Comparison of ENCODE assay signal across 14 cellular contexts in the genomic region with DNA sequence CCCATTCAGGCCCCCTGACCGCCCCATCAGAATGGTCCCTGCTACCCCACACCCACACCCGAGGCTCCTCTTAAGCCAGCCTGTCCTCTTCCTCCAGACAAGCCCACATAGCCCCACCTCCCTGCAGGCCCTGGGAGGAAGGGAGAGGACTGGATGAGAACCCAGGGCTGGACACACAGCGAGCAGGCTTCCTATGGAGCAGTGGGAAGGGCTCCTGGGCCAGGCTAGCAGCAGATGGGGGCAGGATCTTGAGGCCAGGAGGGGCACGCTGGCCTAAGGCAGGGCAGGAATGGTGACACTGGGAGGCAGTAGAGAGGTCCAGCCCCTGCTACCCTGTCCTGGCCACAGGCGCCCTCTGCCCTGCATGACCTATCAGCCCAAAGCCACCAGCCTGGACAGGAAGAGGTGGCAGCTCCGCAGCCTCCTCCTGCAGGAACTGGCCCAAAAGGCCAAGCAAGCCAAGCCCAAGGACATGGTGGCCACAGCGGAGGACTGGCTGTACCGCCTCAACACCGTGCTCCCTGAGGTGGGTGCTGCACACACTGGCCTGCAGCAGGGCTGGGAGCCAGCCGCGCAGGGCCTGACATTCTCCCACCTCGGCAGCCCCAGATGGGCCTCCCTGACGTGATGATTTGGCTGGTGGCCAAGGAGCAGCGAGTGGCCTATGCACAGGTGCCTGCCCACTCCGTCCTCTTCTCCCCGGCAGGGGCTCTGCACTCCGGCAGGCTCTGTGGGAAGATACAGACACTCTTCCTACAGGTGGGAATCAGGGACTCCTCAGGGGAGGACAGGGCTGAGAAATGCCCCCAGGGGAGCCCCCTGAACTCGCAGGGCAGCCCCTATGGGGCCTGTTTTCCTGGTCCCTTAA. TPM values are rescaled to one million over a fixed set of nuclear protein-coding genes. Genes with fewer than 3 reads are reported as not detected.
A peak's percentile ranks its signal among the peaks of the same experiment; 100 is the strongest.
DNase-seq lines count a peak whose midpoint lies in the region; ATAC-seq, FAIRE-seq and TF ChIP-seq lines count a peak whose summit lies in the region.
"Had no signal": no experiment of that assay in that cellular context is flagged by ENCODE, and none has a peak within 500 bp of the region (broad histone marks: within the 10 kb centered on the region; RNA-seq: fewer than 3 reads in every experiment).

No MANE protein-coding gene starts in this region.

- POLR2A ChIA-PET in GM12878 (lab: Charles Lee): interaction anchor here (0.7 kb wide), 1 partner anchor 29 kb away, joined by 6 read pairs; no protein-coding TSS in a partner anchor

- no peak overlapping the region for H2AFZ ChIP-seq in GM12878 (ENCODE audit: control insufficient read depth, low read depth, low read length)

- ATAC-seq in GM12878: peak; percentile 45; the same call in 2 of the 3 replicates
- peak in 3 of 4 donors; percentile 13 to 22 (median 15) for ATAC-seq in right lobe of liver
- ATAC-seq in GM19395 (IDR thresholded peaks at IDR 0.05; ENCODE audit: unreplicated experiment): no peak
- no peak for ATAC-seq in HG02884 (IDR thresholded peaks at IDR 0.05; ENCODE audit: unreplicated experiment)
- ATAC-seq: activated T-helper 17 cell treated with anti-CD3 and anti-CD28 coated beads, Interleukin-2, amount 50 U/mL, for 72 hours had no signal

- H3K9me3 ChIP-seq in GM12878 (replicated peaks; ENCODE audit: control insufficient read depth, insufficient read depth, low read length) (no peaks in the 10 kb centered on the region), right lobe of liver (no peaks in the 10 kb centered on the region)

- no peak for TF ChIP-seq RAD21 in GM12878 (IDR thresholded peaks at IDR 0.05; ENCODE audit: insufficient read depth, low read depth, low read length)

- H3K79me2 ChIP-seq in GM12878 (ENCODE audit: control insufficient read depth, insufficient read depth, low read length): no peaks in the 10 kb centered on the region

- TF ChIP-seq CTCF in GM12878 (IDR thresholded peaks at IDR 0.05 in 2 of 3, conservative IDR thresholded peaks at IDR 0.05 in 1 of 3; ENCODE audit: control insufficient read depth in 2 of 3, extremely low read depth in 1 of 3, insufficient read depth in 1 of 3, low read depth in 3 of 3, low read length in 3 of 3): no peak
- no peak for TF ChIP-seq CTCF in right lobe of liver (IDR thresholded peaks at IDR 0.05)
- no peak for TF ChIP-seq CTCF in GM13976 (IDR thresholded peaks at IDR 0.05; ENCODE audit: borderline replicate concordance, control extremely low read depth, extremely low read depth, insufficient read depth, missing control alignments)

- no peaks in the 10 kb centered on the region for H4K20me1 ChIP-seq in GM12878 (ENCODE audit: control insufficient read depth, insufficient read depth)

- TF ChIP-seq POLR2A in GM12878 (IDR thresholded peaks at IDR 0.05; ENCODE audit: low read depth, low read length) (no peak), right lobe of liver (IDR thresholded peaks at IDR 0.05) (no peak)

- CTCF ChIA-PET in GM12878 (lab: Yijun Ruan, JAX): no interaction called here

- intact Hi-C loops in GM12878 (cut with micrococcal nuclease; ENCODE audit: unreplicated experiment) (no loop called here), right lobe of liver (cut with DNase I) (no loop called here)

- H3K36me3 ChIP-seq in GM12878 (ENCODE audit: control insufficient read depth in 2 of 2, insufficient read depth in 2 of 2, low read length in 1 of 2) (no peaks in the 10 kb centered on the region), right lobe of liver (no peaks in the 10 kb centered on the region)

- no peaks in the 10 kb centered on the region for H3K4me1 ChIP-seq in GM12878 (ENCODE audit: control insufficient read depth, insufficient read depth, low read length)
- H3K4me1 ChIP-seq in right lobe of liver: peaks cover 0 to 5% (median 0%) of the 10 kb centered on the region in 4 donors

- H3K9ac ChIP-seq in GM12878 (ENCODE audit: control insufficient read depth, insufficient read depth, low read length): no peak overlapping the region

- WGBS in GM12878 (ENCODE audit: insufficient coverage, insufficient replicate concordance, low lambda C conversion rate, missing lambda C conversion rate): 44% methylated on average over 17 of the region's 18 CpGs
- 40% methylated on average over 1 of the region's 18 CpGs for WGBS in right lobe of liver (ENCODE audit: insufficient coverage, low coverage, low lambda C conversion rate, missing lambda C conversion rate)

- FAIRE-seq in GM12878 (lab: Jason Lieb, UNC): no peak
- FAIRE-seq: islet of Langerhans had no signal

- no peak for TF ChIP-seq EP300 in GM12878 (IDR thresholded peaks at IDR 0.05; ENCODE audit: borderline replicate concordance in 1 of 2, control insufficient read depth in 1 of 2, low read depth in 2 of 2, low read length in 2 of 2)

- no TSS peak for BruUV-seq in GM12878 (replicated peaks; lab: Mats Ljungman, UMichigan)

- in situ Hi-C loops in GM12878 (cut with MboI): no loop called here
- in situ Hi-C loops in GM13976 (cut with MboI; ENCODE audit: low sequenced_read_pairs, unreplicated experiment): no loop called here

- DNase-seq in DMS 273 (lab: John Stamatoyannopoulos, UW; ENCODE audit: unreplicated experiment) (peak; percentile 92), NCI-H146 treated with DMSO at 0.1 percent for 48 hours (lab: John Stamatoyannopoulos, UW; ENCODE audit: unreplicated experiment) (peak; percentile 72), GM12878 (ENCODE audit: low read depth, low spot score) (no peak), right lobe of liver (no peak), GM13976 (ENCODE audit: low spot score) (no peak), SKM-1 (lab: John Stamatoyannopoulos, UW; ENCODE audit: unreplicated experiment) (no peak)
- DNase-seq: CD4-positive, CD25-positive, alpha-beta regulatory T cell; GOT3; NCI-H446 treated with DMSO at 0.1 percent for 48 hours had no signal

- H3K4me2 ChIP-seq in GM12878 (ENCODE audit: control insufficient read depth, insufficient read depth): no peak overlapping the region

- RAD21 ChIA-PET in GM12878 (lab: Charles Lee; ENCODE audit: unreplicated experiment): interaction anchor here (0.6 kb wide), 1 partner anchor 21 kb away, joined by 3 read pairs; no protein-coding TSS in a partner anchor

- SMC1A ChIA-PET in GM12878 (lab: Charles Lee; ENCODE audit: uncharacterized antibody, unreplicated experiment): interaction anchor here (0.6 kb wide), 1 partner anchor 94 kb away, joined by 4 read pairs; no protein-coding TSS in a partner anchor

- H3K4me3 ChIP-seq in GM12878 (no peak overlapping the region), right lobe of liver (no peak overlapping the region)
- H3K4me3 ChIP-seq: dorsolateral prefrontal cortex had no signal

- H3K27ac ChIP-seq in GM12878 (ENCODE audit: control insufficient read depth, insufficient read depth): no peak overlapping the region
- H3K27ac ChIP-seq in right lobe of liver: no peak overlapping the region
- H3K27ac ChIP-seq: dorsolateral prefrontal cortex had no signal

- H3K27me3 ChIP-seq in GM12878 (replicated peaks in 1 of 2; ENCODE audit: control insufficient read depth in 2 of 2, insufficient read depth in 2 of 2, low read length in 1 of 2): no peaks in the 10 kb centered on the region; a peak in 1 of 4 replicates
- no peaks in the 10 kb centered on the region for H3K27me3 ChIP-seq in right lobe of liver

RNA-seq across cellular contexts. Expression of a gene that starts 43.3 kb away (rescaled TPM):
- not detected in 2 replicates for total RNA-seq in GM12878 (2013; cell fraction: nucleolus; rRNA removed)
- total RNA-seq in GM12878 (2014; rRNA removed) (not detected in 2 replicates), GM12878 (2014; rRNA removed; fragmentation: Illumina TruSeq; extraction: Trizol) (not detected in 2 replicates), GM12878 (2021) (not detected in 2 replicates), right lobe of liver (not detected)
- not detected for polyA plus RNA-seq in GM12878 (2011; ENCODE audit: low read depth)
- polyA plus RNA-seq in GM12878 (2011; rRNA removed) (not detected in 2 replicates), GM12878 (2014; fragmentation: Illumina TruSeq; extraction: Trizol) (not detected in 2 replicates), GM12878 (2014; fragmentation: Nextera tagmentation; extraction: Ambion mirVana) (not detected), GM12878 (2014; rRNA removed) (not detected in 2 replicates), GM12878 (2016; fragmentation: Nextera tagmentation; extraction: Ambion mirVana) (not detected)
- not detected in 2 replicates for polyA plus RNA-seq in GM12878 (2011; cell fraction: cytosol; rRNA removed)
- 0.01 TPM in 1 of 2 replicates, not detected in the other for polyA plus RNA-seq in GM12878 (2011; cell fraction: nucleus; rRNA removed)
- polyA plus RNA-seq in GM12878 (2012): not detected in 2 replicates
- polyA minus RNA-seq in GM12878 (2011; rRNA and poly(A)+ RNA removed): not detected in 2 replicates
- not detected in 2 replicates for polyA minus RNA-seq in GM12878 (2011; cell fraction: cytosol; rRNA and poly(A)+ RNA removed)
- not detected in 2 replicates for polyA minus RNA-seq in GM12878 (2011; cell fraction: nucleus; rRNA and poly(A)+ RNA removed)
- total RNA-seq: activated T-helper 17 cell treated with anti-CD3 and anti-CD28 coated beads, Interleukin-2, amount 50 U/mL, for 72 hours; CD4-positive, CD25-positive, alpha-beta regulatory T cell had no signal

RNA-seq across cellular contexts. Expression of a gene that starts 47.7 kb away (rescaled TPM):
- total RNA-seq in GM12878 (2013; cell fraction: nucleolus; rRNA removed): 102 and 116 TPM in 2 replicates
- 18.6 and 24.6 TPM in 2 replicates for total RNA-seq in GM12878 (2014; rRNA removed)
- 13.5 and 15.9 TPM in 2 replicates for total RNA-seq in GM12878 (2014; rRNA removed; fragmentation: Illumina TruSeq; extraction: Trizol)
- 25.9 and 26.1 TPM in 2 replicates for total RNA-seq in GM12878 (2021)
- 15.2 TPM for polyA plus RNA-seq in GM12878 (2011; ENCODE audit: low read depth)
- polyA plus RNA-seq in GM12878 (2011; rRNA removed): 13.6 and 14.9 TPM in 2 replicates
- polyA plus RNA-seq in GM12878 (2011; cell fraction: cytosol; rRNA removed): 19.3 and 20.1 TPM in 2 replicates
- 46.5 and 50.4 TPM in 2 replicates for polyA plus RNA-seq in GM12878 (2011; cell fraction: nucleus; rRNA removed)
- 17.1 and 24.9 TPM in 2 replicates for polyA plus RNA-seq in GM12878 (2012)
- 15.0 and 18.0 TPM in 2 replicates for polyA plus RNA-seq in GM12878 (2014; fragmentation: Illumina TruSeq; extraction: Trizol)
- polyA plus RNA-seq in GM12878 (2014; fragmentation: Nextera tagmentation; extraction: Ambion mirVana): 1 to 10 TPM; 5.6 to 6.6 TPM
- polyA plus RNA-seq in GM12878 (2014; rRNA removed): 18.3 and 20.0 TPM in 2 replicates
- 10 to 100 TPM; 14.1 to 17.5 TPM for polyA plus RNA-seq in GM12878 (2016; fragmentation: Nextera tagmentation; extraction: Ambion mirVana)
- polyA minus RNA-seq in GM12878 (2011; rRNA and poly(A)+ RNA removed): 46.5 and 64.6 TPM in 2 replicates
- 10.5 and 14.8 TPM in 2 replicates for polyA minus RNA-seq in GM12878 (2011; cell fraction: cytosol; rRNA and poly(A)+ RNA removed)
- 30.1 and 53.5 TPM in 2 replicates for polyA minus RNA-seq in GM12878 (2011; cell fraction: nucleus; rRNA and poly(A)+ RNA removed)
- 10 to 100 TPM; 17.3 to 29.3 (median 21.6) TPM for total RNA-seq in right lobe of liver

RNA-seq across cellular contexts. Expression of a gene that starts 54.0 kb away (rescaled TPM):
- total RNA-seq in GM12878 (2013; cell fraction: nucleolus; rRNA removed): 16.0 and 16.7 TPM in 2 replicates
- total RNA-seq in GM12878 (2014; rRNA removed) (8.7 and 9.3 TPM in 2 replicates), GM12878 (2014; rRNA removed; fragmentation: Illumina TruSeq; extraction: Trizol) (6.1 and 6.7 TPM in 2 replicates), GM12878 (2021) (5.7 and 5.8 TPM in 2 replicates), right lobe of liver (10 to 100 TPM in 3 of 6 experiments, 1 to 10 TPM in 3; 5.5 to 17.8 (median 11.3) TPM)
- polyA plus RNA-seq in GM12878 (2011; ENCODE audit: low read depth): 5.9 TPM
- polyA plus RNA-seq in GM12878 (2011; rRNA removed) (12.8 and 13.1 TPM in 2 replicates), GM12878 (2014; fragmentation: Illumina TruSeq; extraction: Trizol) (7.9 and 9.1 TPM in 2 replicates), GM12878 (2014; fragmentation: Nextera tagmentation; extraction: Ambion mirVana) (10 to 100 TPM; 12.1 to 15.1 TPM), GM12878 (2014; rRNA removed) (8.8 and 8.9 TPM in 2 replicates), GM12878 (2016; fragmentation: Nextera tagmentation; extraction: Ambion mirVana) (10 to 100 TPM; 14.0 to 16.3 TPM)
- polyA plus RNA-seq in GM12878 (2011; cell fraction: cytosol; rRNA removed): 10.7 and 11.3 TPM in 2 replicates
- polyA plus RNA-seq in GM12878 (2011; cell fraction: nucleus; rRNA removed): 7.2 and 10.9 TPM in 2 replicates
- 7.0 and 8.4 TPM in 2 replicates for polyA plus RNA-seq in GM12878 (2012)
- polyA minus RNA-seq in GM12878 (2011; rRNA and poly(A)+ RNA removed): 8.3 and 13.1 TPM in 2 replicates
- polyA minus RNA-seq in GM12878 (2011; cell fraction: cytosol; rRNA and poly(A)+ RNA removed): 2.0 and 2.9 TPM in 2 replicates
- polyA minus RNA-seq in GM12878 (2011; cell fraction: nucleus; rRNA and poly(A)+ RNA removed): 3.3 and 6.4 TPM in 2 replicates

Comparison
In these comparisons a context has a peak if more than half of its experiments do, and no peak if none do; other contexts are left out.
1. DNase-seq: peak in DMS 273 (single experiment) and NCI-H146 treated with DMSO at 0.1 percent for 48 hours (single experiment); none in GM12878 (single experiment), right lobe of liver (0 of 3), GM13976 (single experiment) and SKM-1 (single experiment).
2. ATAC-seq: peak in GM12878 (single experiment) and right lobe of liver (3 of 4); none in GM19395 (single experiment) and HG02884 (single experiment).